ENCODE assay signal across 18 cellular contexts in the genomic region with DNA sequence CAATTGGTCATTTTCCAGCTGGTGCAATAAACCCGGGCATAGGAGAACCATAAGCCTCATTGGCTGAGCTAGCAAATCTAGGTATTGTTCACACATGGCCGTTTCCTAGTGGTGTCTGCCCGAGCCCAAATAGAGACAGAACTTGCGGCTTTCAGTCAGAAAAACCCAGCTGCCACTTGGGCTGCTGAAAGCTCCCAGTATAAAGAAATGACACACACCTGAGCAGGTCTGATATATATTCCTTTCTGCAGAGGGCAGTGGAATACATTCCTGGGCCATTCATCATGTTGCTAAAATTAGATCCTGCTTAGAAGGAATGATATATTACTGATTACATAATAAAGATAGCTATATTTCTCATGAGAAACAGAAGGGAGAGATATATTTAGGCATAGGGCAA.
DNase-seq lines count a peak whose midpoint lies in the region; ATAC-seq, FAIRE-seq and TF ChIP-seq lines count a peak whose summit lies in the region.
"Had no signal": no experiment of that assay in that cellular context is flagged by ENCODE, and none has a peak within 500 bp of the region (broad histone marks: within the 10 kb centered on the region; RNA-seq: fewer than 3 reads in every experiment).

No MANE protein-coding gene starts in this region.

- no peak overlapping the region for H2BK120ac ChIP-seq in mesendoderm (ENCODE audit: low read depth, low read length)

- H3K27me3 ChIP-seq in astrocyte (ENCODE audit: insufficient read depth, low read length) = no peaks in the 10 kb centered on the region
- H3K27me3 ChIP-seq in mesendoderm (ENCODE audit: insufficient read depth, low read length, poor library complexity) = no peaks in the 10 kb centered on the region

- H3K36me3 ChIP-seq in astrocyte (ENCODE audit: insufficient read depth, low read length) (no peaks in the 10 kb centered on the region), mesendoderm (ENCODE audit: control insufficient read depth, insufficient read depth, low read length) (no peaks in the 10 kb centered on the region)

- no peaks in the 10 kb centered on the region for H3K79me1 ChIP-seq in mesendoderm (ENCODE audit: low read length)

- H3K4me1 ChIP-seq in astrocyte (ENCODE audit: insufficient read depth, low read length) (no peaks in the 10 kb centered on the region), mesendoderm (ENCODE audit: control insufficient read depth, low read depth, low read length) (no peaks in the 10 kb centered on the region)

- no peak overlapping the region for H3K4me3 ChIP-seq in astrocyte (ENCODE audit: insufficient read depth, low read depth, low read length)
- H3K4me3 ChIP-seq in mesendoderm (ENCODE audit: low read length) = no peak overlapping the region

- H3K4me3 Mint-ChIP-seq in astrocyte (ENCODE audit: unreplicated experiment) = no peak overlapping the region
- no peak overlapping the region for H3K4me3 Mint-ChIP-seq in activated naive CD4-positive, alpha-beta T cell treated with anti-CD3 and anti-CD28 coated beads for 36 hours
- H3K4me3 Mint-ChIP-seq: dendritic cell treated with granulocyte-macrophage colony-stimulating factor and Interleukin-4, amounts not matched to agents 40 ng/mL and 50 ng/mL, for 4 days had no signal

- no peak overlapping the region for H3K27ac ChIP-seq in astrocyte (ENCODE audit: low read depth, low read length)
- H3K27ac ChIP-seq in mesendoderm (ENCODE audit: low read depth, low read length) = no peak overlapping the region

- H4K20me1 ChIP-seq in astrocyte (ENCODE audit: insufficient read depth, low read length) = no peaks in the 10 kb centered on the region

- H3K9me3 Mint-ChIP-seq in astrocyte (ENCODE audit: unreplicated experiment) = peaks cover 3% of the 10 kb centered on the region
- peaks cover 6% of the 10 kb centered on the region for H3K9me3 Mint-ChIP-seq in activated naive CD4-positive, alpha-beta T cell treated with anti-CD3 and anti-CD28 coated beads for 36 hours

- no peaks in the 10 kb centered on the region for H3K79me2 ChIP-seq in astrocyte (ENCODE audit: insufficient read depth, low read length)
- H3K79me2 ChIP-seq in mesendoderm (ENCODE audit: control insufficient read depth, insufficient read depth, low read length) = no peaks in the 10 kb centered on the region

- DNase-seq in Caki2 (ENCODE audit: low read depth) (peak; percentile 58), HT1080 (ENCODE audit: low read depth) (peak; percentile 8), astrocyte (ENCODE audit: low read depth) (peak; percentile 24), mesendoderm (peak; percentile 4), NOMO-1 treated with DMSO at 0.1 percent for 48 hours (lab: John Stamatoyannopoulos, UW; ENCODE audit: unreplicated experiment) (no peak), NCI-H2029 treated with DMSO at 0.1 percent for 48 hours (lab: John Stamatoyannopoulos, UW) (no peak)
- DNase-seq in activated naive CD4-positive, alpha-beta T cell treated with anti-CD3 and anti-CD28 coated beads for 36 hours = no peak
- DNase-seq: activated effector memory CD4-positive, alpha-beta T cell treated with Interleukin-2 at 50 U/mL for 16 hours; anterior cingulate cortex; DND-41; KBM-7; midbrain; NCI-H2081; NK-92 treated with Interleukin-12 subunit alpha and Interleukin-12 subunit beta, amount 100 ng/mL, for 24 hours; stimulated activated naive CD4-positive, alpha-beta T cell treated with Interleukin-2 at 50 U/mL for 16 hours had no signal

- H2BK15ac ChIP-seq in mesendoderm (replicated peaks; ENCODE audit: low read depth) = no peak overlapping the region

- peaks cover 9% of the 10 kb centered on the region for H3K4me1 Mint-ChIP-seq in astrocyte (ENCODE audit: low read depth, unreplicated experiment)
- H3K4me1 Mint-ChIP-seq in activated naive CD4-positive, alpha-beta T cell treated with anti-CD3 and anti-CD28 coated beads for 36 hours (ENCODE audit: low read depth) = no peaks in the 10 kb centered on the region

- CTCF ChIA-PET in activated naive CD4-positive, alpha-beta T cell treated with anti-CD3 and anti-CD28 coated beads for 36 hours (lab: Charles Lee) = no interaction called here

- no peak overlapping the region for H3K18ac ChIP-seq in mesendoderm (ENCODE audit: low read length)

- no peak overlapping the region for H2BK5ac ChIP-seq in mesendoderm (ENCODE audit: low read length)

- no peak overlapping the region for H4K8ac ChIP-seq in mesendoderm (ENCODE audit: low read depth, low read length)

- H3K9me3 ChIP-seq in astrocyte (ENCODE audit: insufficient read depth, low read depth, low read length) = no peaks in the 10 kb centered on the region

- no peak overlapping the region for H3K23ac ChIP-seq in mesendoderm (ENCODE audit: low read length)

- H3K4me2 ChIP-seq in astrocyte (ENCODE audit: low read length) (no peak overlapping the region), mesendoderm (ENCODE audit: low read length) (no peak overlapping the region)

- H4K5ac ChIP-seq in mesendoderm (ENCODE audit: low read length) = no peak overlapping the region

- no peak overlapping the region for H3K27ac Mint-ChIP-seq in astrocyte (ENCODE audit: unreplicated experiment)
- H3K27ac Mint-ChIP-seq in activated naive CD4-positive, alpha-beta T cell treated with anti-CD3 and anti-CD28 coated beads for 36 hours = no peak overlapping the region
- H3K27ac Mint-ChIP-seq: dendritic cell treated with granulocyte-macrophage colony-stimulating factor and Interleukin-4, amounts not matched to agents 40 ng/mL and 50 ng/mL, for 4 days had no signal

- ATAC-seq in HG02885 (IDR thresholded peaks at IDR 0.05; ENCODE audit: poor library complexity, unreplicated experiment) = no peak

- no peak overlapping the region for H3K56ac ChIP-seq in mesendoderm (ENCODE audit: low read length)

- no peak overlapping the region for H2AK5ac ChIP-seq in mesendoderm (ENCODE audit: low read length)

- in situ Hi-C loops in Caki2 (cut with HindIII; ENCODE audit: low pct_unique_long_range_greater_than_20kb, low sequenced_read_pairs) = no loop called here

- no CpG with 5 or more reads among the region's 4 CpGs for WGBS in mesendoderm (ENCODE audit: extremely low coverage, insufficient coverage, low lambda C conversion rate)

- intact Hi-C loops in activated naive CD4-positive, alpha-beta T cell treated with anti-CD3 and anti-CD28 coated beads for 36 hours (cut with micrococcal nuclease) = no loop called here

- no peaks in the 10 kb centered on the region for H3K27me3 Mint-ChIP-seq in astrocyte (ENCODE audit: low read depth, unreplicated experiment)
- H3K27me3 Mint-ChIP-seq in activated naive CD4-positive, alpha-beta T cell treated with anti-CD3 and anti-CD28 coated beads for 36 hours (ENCODE audit: low read depth) = peaks cover 2% of the 10 kb centered on the region
- H3K27me3 Mint-ChIP-seq: dendritic cell treated with granulocyte-macrophage colony-stimulating factor and Interleukin-4, amounts not matched to agents 40 ng/mL and 50 ng/mL, for 4 days had no signal

- TF ChIP-seq CTCF in astrocyte (IDR thresholded peaks at IDR 0.05; ENCODE audit: insufficient read depth, low read depth, low read length) = no peak

- no peaks in the 10 kb centered on the region for H3K36me3 Mint-ChIP-seq in astrocyte (ENCODE audit: low read depth, unreplicated experiment)
- H3K36me3 Mint-ChIP-seq in activated naive CD4-positive, alpha-beta T cell treated with anti-CD3 and anti-CD28 coated beads for 36 hours (ENCODE audit: low read depth) = no peaks in the 10 kb centered on the region

- no peak overlapping the region for H3K4ac ChIP-seq in mesendoderm (ENCODE audit: low read depth, low read length)

- H2AFZ ChIP-seq in astrocyte (ENCODE audit: low read depth, low read length) = no peak overlapping the region

- no peak overlapping the region for H3K9ac ChIP-seq in astrocyte (ENCODE audit: low read length)
- H3K9ac ChIP-seq in mesendoderm (ENCODE audit: low read length) = no peak overlapping the region

- no peak for FAIRE-seq in astrocyte (lab: Jason Lieb, UNC)
- FAIRE-seq: H1 had no signal

Comparison
In these comparisons a context has a peak if more than half of its experiments do, and no peak if none do; other contexts are left out.
1. DNase-seq: peak in Caki2 (single experiment), HT1080 (single experiment), astrocyte (single experiment) and mesendoderm (single experiment); none in activated naive CD4-positive, alpha-beta T cell treated with anti-CD3 and anti-CD28 coated beads for 36 hours (single experiment), NOMO-1 treated with DMSO at 0.1 percent for 48 hours (single experiment) and NCI-H2029 treated with DMSO at 0.1 percent for 48 hours (single experiment).